In the genomic region with DNA sequence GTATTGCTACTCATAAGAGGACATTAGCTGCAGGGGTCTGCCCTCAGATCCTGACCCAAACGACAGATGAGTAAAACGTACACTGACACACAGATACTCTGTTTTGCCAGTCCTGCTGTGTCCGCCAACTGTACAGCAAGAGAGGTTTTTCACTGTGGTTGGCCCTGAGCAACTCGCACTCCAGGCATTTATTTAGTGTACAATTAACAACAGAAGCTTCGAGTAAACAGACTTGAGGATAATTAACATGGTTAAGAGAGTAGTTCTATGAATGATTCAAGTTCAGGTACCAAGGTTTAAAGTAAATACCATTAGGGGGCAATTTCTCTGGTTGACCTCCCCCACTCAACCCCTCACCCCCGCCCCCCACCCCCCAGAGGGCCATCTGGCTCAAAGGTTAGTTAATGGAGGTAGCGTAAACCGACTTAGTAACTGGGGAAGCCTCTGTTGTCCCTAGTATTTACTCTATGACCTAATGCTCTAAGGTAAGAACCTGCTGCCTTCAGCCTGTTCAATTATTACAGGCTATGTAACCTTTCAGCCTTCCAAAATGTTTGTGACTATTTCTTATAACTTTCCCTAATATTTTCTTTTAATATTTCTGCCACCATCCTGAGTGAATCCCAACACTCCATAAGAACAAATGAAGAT, we compare ENCODE assay signal across 21 cellular contexts.
DNase-seq lines count a peak whose midpoint lies in the region; ATAC-seq lines count a peak whose summit lies in the region.
"Had no signal": no experiment of that assay in that cellular context is flagged by ENCODE, and none has a peak within 500 bp of the region (broad histone marks: within the 10 kb centered on the region; RNA-seq: fewer than 3 reads in every experiment).

No MANE protein-coding gene starts in this region.

- no peak overlapping the region for H3K4me3 ChIP-seq in CD4-positive, alpha-beta memory T cell (ENCODE audit: low read length in 2 of 2)
- H3K4me3 ChIP-seq: esophagus muscularis mucosa, stomach, tibial nerve had no signal

- peaks cover 0 to 1% of the 10 kb centered on the region in 2 donors for H3K27me3 Mint-ChIP-seq in CD4-positive, alpha-beta memory T cell
- H3K27me3 Mint-ChIP-seq: activated CD8-positive, alpha-beta T cell treated with anti-CD3 and anti-CD28 coated beads for 36 hours; effector memory CD8-positive, alpha-beta T cell had no signal

- H3K27me3 ChIP-seq in CD4-positive, alpha-beta memory T cell (ENCODE audit: insufficient read depth, low read length): no peaks in the 10 kb centered on the region
- H3K27me3 ChIP-seq: esophagus muscularis mucosa, stomach, tibial nerve had no signal

- H3K27ac ChIP-seq in CD4-positive, alpha-beta memory T cell (ENCODE audit: low read depth, low read length): no peak overlapping the region
- H3K27ac ChIP-seq: esophagus muscularis mucosa, stomach, tibial nerve had no signal

- CTCF ChIA-PET in CD4-positive, alpha-beta memory T cell (lab: Charles Lee; ENCODE audit: partially characterized antibody): no interaction called here

- POLR2A ChIA-PET in CD4-positive, alpha-beta memory T cell (lab: Charles Lee; ENCODE audit: partially characterized antibody): no interaction called here

- peak; percentile 11 for DNase-seq in HuH-7.5 (ENCODE audit: low spot score)
- DNase-seq in NCI-H2029 treated with DMSO at 0.1 percent for 48 hours (lab: John Stamatoyannopoulos, UW): peak; percentile 82
- peak; percentile 92 for DNase-seq in NCI-H82 (lab: John Stamatoyannopoulos, UW)
- peak; percentile 8 for DNase-seq in left kidney (ENCODE audit: low read depth, low spot score)
- no peak for DNase-seq in CD4-positive, alpha-beta memory T cell
- no peak for DNase-seq in activated T-cell treated with anti-CD3 and anti-CD28 coated beads, Interleukin-2, amount 50 U/mL, for 48 hours
- no peak for DNase-seq in stimulated activated CD4-positive, alpha-beta T cell treated with anti-CD3 and anti-CD28 coated beads, Interleukin-1b, Interleukin-23, amount 100 ng/mL, for 48 hours
- DNase-seq: activated CD4-positive, CD25-positive, alpha-beta regulatory T cell; activated CD8-positive, alpha-beta T cell treated with anti-CD3 and anti-CD28 coated beads for 36 hours; activated gamma-delta T cell treated with Interleukin-2 at 50 U/mL for 16 hours; activated T-cell treated with anti-CD3 and anti-CD28 coated beads for 4 hours; effector memory CD8-positive, alpha-beta T cell; GDM1; NCI-H446 treated with DMSO at 0.1 percent for 48 hours; nucleus accumbens; retina; stomach had no signal

- H3K9me3 ChIP-seq in CD4-positive, alpha-beta memory T cell (ENCODE audit: control insufficient read depth in 1 of 2, low read length in 2 of 2): no peaks in the 10 kb centered on the region
- H3K9me3 ChIP-seq: esophagus muscularis mucosa, stomach, tibial nerve had no signal

- ATAC-seq in HG03442 (IDR thresholded peaks at IDR 0.05; ENCODE audit: unreplicated experiment): no peak
- ATAC-seq: activated CD8-positive, alpha-beta T cell treated with anti-CD3 and anti-CD28 coated beads for 36 hours; effector memory CD8-positive, alpha-beta T cell had no signal

- H3K4me1 ChIP-seq in CD4-positive, alpha-beta memory T cell (ENCODE audit: insufficient read depth, low read length): no peaks in the 10 kb centered on the region
- H3K4me1 ChIP-seq: esophagus muscularis mucosa, stomach, tibial nerve had no signal

- H3K4me3 Mint-ChIP-seq in CD4-positive, alpha-beta memory T cell: no peak overlapping the region
- H3K4me3 Mint-ChIP-seq: activated CD8-positive, alpha-beta T cell treated with anti-CD3 and anti-CD28 coated beads for 36 hours; CD14-positive monocyte; effector memory CD8-positive, alpha-beta T cell had no signal

- H3K27ac Mint-ChIP-seq in CD4-positive, alpha-beta memory T cell: no peak overlapping the region
- H3K27ac Mint-ChIP-seq: activated CD8-positive, alpha-beta T cell treated with anti-CD3 and anti-CD28 coated beads for 36 hours; CD14-positive monocyte; effector memory CD8-positive, alpha-beta T cell had no signal

- no peaks in the 10 kb centered on the region for H3K36me3 Mint-ChIP-seq in CD4-positive, alpha-beta memory T cell
- H3K36me3 Mint-ChIP-seq: CD14-positive monocyte had no signal

- no peaks in the 10 kb centered on the region for H3K36me3 ChIP-seq in CD4-positive, alpha-beta memory T cell (ENCODE audit: insufficient read depth, low read length)
- H3K36me3 ChIP-seq: esophagus muscularis mucosa, stomach, tibial nerve had no signal

- H3K4me1 Mint-ChIP-seq in CD4-positive, alpha-beta memory T cell: no peaks in the 10 kb centered on the region
- H3K4me1 Mint-ChIP-seq: CD14-positive monocyte had no signal

- intact Hi-C loops in CD4-positive, alpha-beta memory T cell (cut with micrococcal nuclease): no loop called here

- H3K9me3 Mint-ChIP-seq in CD4-positive, alpha-beta memory T cell: peaks cover 0 to 5% (median 0%) of the 10 kb centered on the region in 8 donors
- H3K9me3 Mint-ChIP-seq: activated CD8-positive, alpha-beta T cell treated with anti-CD3 and anti-CD28 coated beads for 36 hours had no signal

Comparison
In these comparisons a context has a peak if more than half of its experiments do, and no peak if none do; other contexts are left out.
1. DNase-seq: peak in HuH-7.5 (single experiment), NCI-H2029 treated with DMSO at 0.1 percent for 48 hours (single experiment), NCI-H82 (single experiment) and left kidney (single experiment); none in CD4-positive, alpha-beta memory T cell (0 of 5), activated T-cell treated with anti-CD3 and anti-CD28 coated beads, Interleukin-2, amount 50 U/mL, for 48 hours (0 of 2) and stimulated activated CD4-positive, alpha-beta T cell treated with anti-CD3 and anti-CD28 coated beads, Interleukin-1b, Interleukin-23, amount 100 ng/mL, for 48 hours (single experiment).